In genomic region chr17:27645621-27646020, GRCh38 we compare ENCODE assay signal across 7 cellular contexts. TPM values are rescaled to one million over a fixed set of nuclear protein-coding genes. Genes with fewer than 3 reads are reported as not detected.
DNase-seq lines count a peak whose midpoint lies in the region; ATAC-seq and TF ChIP-seq lines count a peak whose summit lies in the region.
"Not testable (repeated sequence)": the region's sequence is repeated elsewhere in the genome, so short reads cannot be mapped to it uniquely, and the experiment has no call there.

No MANE protein-coding gene starts in this region.

- H3K4me2 ChIP-seq in smooth muscle cell = not testable (repeated sequence)

- H4K20me1 ChIP-seq in smooth muscle cell (ENCODE audit: low read depth) = not testable (repeated sequence)

- DNase-seq in GM12864 (ENCODE audit: low read depth); activated naive CD4-positive, alpha-beta T cell treated with anti-CD3 and anti-CD28 coated beads, Interleukin-2, amount 50 U/mL, for 72 hours (ENCODE audit: low spot score in 2 of 2); epithelial cell of esophagus (ENCODE audit: low read depth); right lobe of liver; smooth muscle cell (lab: John Stamatoyannopoulos, UW; ENCODE audit: unreplicated experiment): not testable (repeated sequence)

- 68% methylated on average over 3 of the region's 10 CpGs for WGBS in right lobe of liver (ENCODE audit: insufficient coverage, low coverage, low lambda C conversion rate, missing lambda C conversion rate)
- WGBS in smooth muscle cell (ENCODE audit: low lambda C conversion rate) = 84% methylated on average over 3 of the region's 10 CpGs

- not testable (repeated sequence) for H3K4me3 ChIP-seq in GM12864 (ENCODE audit: low read depth, low read length); epithelial cell of esophagus (ENCODE audit: low read length); right lobe of liver; smooth muscle cell

- H3K27me3 ChIP-seq in right lobe of liver; smooth muscle cell (ENCODE audit: low read depth): not testable (repeated sequence)

- H3K9me3 Mint-ChIP-seq in activated naive CD4-positive, alpha-beta T cell treated with anti-CD3 and anti-CD28 coated beads, Interleukin-2, amount 50 U/mL, for 72 hours = not testable (repeated sequence)

- H3K27ac ChIP-seq in right lobe of liver; smooth muscle cell (ENCODE audit: low read depth): not testable (repeated sequence)

- not testable (repeated sequence) for H2AFZ ChIP-seq in smooth muscle cell (ENCODE audit: low read depth)

- not testable (repeated sequence) for H3K4me1 ChIP-seq in right lobe of liver; smooth muscle cell (ENCODE audit: low read depth)

- not testable (repeated sequence) for H3F3A ChIP-seq in smooth muscle cell (ENCODE audit: low read depth)

- H3K9ac ChIP-seq in smooth muscle cell (ENCODE audit: low read depth) = not testable (repeated sequence)

- ATAC-seq in HG02759 (IDR thresholded peaks at IDR 0.05; ENCODE audit: unreplicated experiment) (peak; percentile 56), SK-N-SH treated with all-trans-retinoic acid at 6 μM for 48 hours (peak; percentile 71), right lobe of liver (peak in 3 of 4 donors; percentile 14 to 28 (median 25))
- peak; percentile 60 to 68 for ATAC-seq in activated naive CD4-positive, alpha-beta T cell treated with anti-CD3 and anti-CD28 coated beads, Interleukin-2, amount 50 U/mL, for 72 hours

- not testable (repeated sequence) for H3K27ac Mint-ChIP-seq in activated naive CD4-positive, alpha-beta T cell treated with anti-CD3 and anti-CD28 coated beads, Interleukin-2, amount 50 U/mL, for 72 hours

- intact Hi-C loops in right lobe of liver (cut with DNase I) = not testable (repeated sequence)

- not testable (repeated sequence) for H3K79me2 ChIP-seq in smooth muscle cell (ENCODE audit: low read depth)

- not testable (repeated sequence) for H3K36me3 Mint-ChIP-seq in activated naive CD4-positive, alpha-beta T cell treated with anti-CD3 and anti-CD28 coated beads, Interleukin-2, amount 50 U/mL, for 72 hours

- not testable (repeated sequence) for H3K36me3 ChIP-seq in right lobe of liver; smooth muscle cell (ENCODE audit: low read depth)

- TF ChIP-seq CTCF in GM12864 (IDR thresholded peaks at IDR 0.05; ENCODE audit: low read depth, low read length, missing control alignments) (peak; percentile 13), epithelial cell of esophagus (IDR thresholded peaks at IDR 0.05; ENCODE audit: insufficient read depth, low read depth, low read length, missing control alignments) (peak; percentile 15), smooth muscle cell (IDR thresholded peaks at IDR 0.05; ENCODE audit: borderline replicate concordance, insufficient read depth, poor library complexity, severe bottlenecking) (peak; percentile 10)
- TF ChIP-seq CTCF in right lobe of liver (IDR thresholded peaks at IDR 0.05) = not testable (repeated sequence)

- H3K9me3 ChIP-seq in right lobe of liver; smooth muscle cell (replicated peaks; ENCODE audit: low read depth): not testable (repeated sequence)

- not testable (repeated sequence) for TF ChIP-seq POLR2A in right lobe of liver (IDR thresholded peaks at IDR 0.05)

RNA-seq across cellular contexts. Expression of gene LGALS9, which starts 14.6 kb away (rescaled TPM):
- 10 to 100 TPM; 22.2 to 71.5 TPM for total RNA-seq in activated naive CD4-positive, alpha-beta T cell treated with anti-CD3 and anti-CD28 coated beads, Interleukin-2, amount 50 U/mL, for 72 hours
- total RNA-seq in right lobe of liver (10 to 100 TPM in 4 of 6 experiments, 1 to 10 TPM in 2; 9.1 to 37.9 (median 12.4) TPM), smooth muscle cell (5.8 and 20.6 TPM in 2 replicates)
- polyA plus RNA-seq in smooth muscle cell = 9.7 and 21.7 TPM in 2 replicates
